ENCODE assay signal across 7 cellular contexts in the genomic region with DNA sequence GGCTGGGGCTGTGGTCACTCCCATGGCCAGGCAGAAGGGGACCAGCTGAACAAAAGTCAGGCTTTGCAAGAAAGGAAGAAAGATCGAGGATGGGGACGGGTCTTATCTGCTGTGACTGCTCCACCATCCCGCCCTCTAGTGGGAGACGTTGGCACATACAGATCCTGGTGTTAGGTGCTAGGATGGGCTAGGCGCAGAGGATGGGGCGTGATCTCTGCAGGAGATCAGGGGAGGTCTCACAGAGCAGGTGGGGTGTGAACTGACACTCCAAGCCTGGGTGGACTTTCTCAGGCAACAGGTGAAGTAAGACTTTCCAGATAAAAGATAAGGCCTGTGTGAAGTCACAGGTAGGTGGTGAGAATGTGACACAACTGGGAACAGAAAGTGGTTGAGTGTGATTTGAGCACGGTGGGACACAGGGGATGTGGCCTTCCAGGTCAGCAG.
DNase-seq lines count a peak whose midpoint lies in the region; ATAC-seq, FAIRE-seq and TF ChIP-seq lines count a peak whose summit lies in the region.

No MANE protein-coding gene starts in this region.

- H3K4me3 ChIP-seq in GM23248 (no peak overlapping the region), colonic mucosa (no peak overlapping the region)

- H3K27ac Mint-ChIP-seq in nephron progenitor cell, result no peak overlapping the region

- no peak overlapping the region for H3K4me2 ChIP-seq in GM23248 (ENCODE audit: unreplicated experiment)

- H3F3A ChIP-seq in GM23248 (ENCODE audit: insufficient read depth), result no peaks in the 10 kb centered on the region

- H2AFZ ChIP-seq in GM23248, result no peak overlapping the region

- H3K36me3 ChIP-seq in GM23248 (ENCODE audit: low read depth), result no peaks in the 10 kb centered on the region
- H3K36me3 ChIP-seq in colonic mucosa, result no peaks in the 10 kb centered on the region

- peaks cover 11% of the 10 kb centered on the region for H3K9me3 Mint-ChIP-seq in nephron progenitor cell

- no peaks in the 10 kb centered on the region for H3K36me3 Mint-ChIP-seq in nephron progenitor cell (ENCODE audit: low read depth)

- H3K79me2 ChIP-seq in GM23248 (ENCODE audit: insufficient read depth), result no peaks in the 10 kb centered on the region

- H3K9me3 ChIP-seq in GM23248 (ENCODE audit: low read depth), result no peaks in the 10 kb centered on the region
- H3K9me3 ChIP-seq in colonic mucosa, result no peaks in the 10 kb centered on the region

- no peaks in the 10 kb centered on the region for H4K20me1 ChIP-seq in GM23248 (ENCODE audit: insufficient read depth)

- H3K27ac ChIP-seq in GM23248 (no peak overlapping the region), colonic mucosa (no peak overlapping the region)

- ATAC-seq in HG03439 (IDR thresholded peaks at IDR 0.05; ENCODE audit: unreplicated experiment), result no peak

- no peak for FAIRE-seq in RCC 7860 (lab: Jason Lieb, UNC)

- H3K27me3 ChIP-seq in GM23248 (replicated peaks; ENCODE audit: insufficient read depth) (no peaks in the 10 kb centered on the region), colonic mucosa (no peaks in the 10 kb centered on the region)

- TF ChIP-seq CTCF in colonic mucosa (IDR thresholded peaks at IDR 0.05) (peak; percentile 44), nephron progenitor cell (IDR thresholded peaks at IDR 0.05) (peak; percentile 52)

- H3K27me3 Mint-ChIP-seq in nephron progenitor cell (ENCODE audit: low read depth, poor library complexity), result peaks cover 9% of the 10 kb centered on the region

- intact Hi-C loops in colonic mucosa (cut with DNase I), result no loop called here

- H3K9ac ChIP-seq in GM23248, result no peak overlapping the region
- H3K9ac ChIP-seq in colonic mucosa (ENCODE audit: low read depth in 2 of 2, low read length in 2 of 2), result no peak overlapping the region

- H3K9me2 ChIP-seq in GM23248 (ENCODE audit: insufficient read depth), result no peaks in the 10 kb centered on the region

- in situ Hi-C loops in GM23248 (cut with MboI), result no loop called here

- H3K4me1 ChIP-seq in GM23248 (ENCODE audit: insufficient read depth) (no peaks in the 10 kb centered on the region), colonic mucosa (no peaks in the 10 kb centered on the region)

- no peak overlapping the region for H3K4me3 Mint-ChIP-seq in nephron progenitor cell

- peak; percentile 20 for DNase-seq in GM23248
- peak; percentile 15 for DNase-seq in RCC 7860 (ENCODE audit: low spot score)
- peak; percentile 51 for DNase-seq in colonic mucosa
- peak; percentile 55 for DNase-seq in nephron progenitor cell
- DNase-seq in Ammon's horn (ENCODE audit: low spot score), result no peak
- DNase-seq in T-helper 9 cell, result no peak

- H3K4me1 Mint-ChIP-seq in nephron progenitor cell, result peaks cover 27% of the 10 kb centered on the region

- WGBS in GM23248 (ENCODE audit: low coverage in 1 of 2, low lambda C conversion rate in 2 of 2, missing lambda C conversion rate in 2 of 2), 2 experiments, result 58 to 61% methylated on average over 7 of the region's 7 CpGs

Comparison
In these comparisons a context has a peak if more than half of its experiments do, and no peak if none do; other contexts are left out.
1. DNase-seq: peak in GM23248 (single experiment), RCC 7860 (single experiment), colonic mucosa (single experiment) and nephron progenitor cell (single experiment); none in Ammon's horn (single experiment) and T-helper 9 cell (single experiment).